13 cellular contexts compared by ENCODE assay signal in genomic region chr21:42617476-42617875, GRCh38. TPM values are rescaled to one million over a fixed set of nuclear protein-coding genes. Genes with fewer than 3 reads are reported as not detected.
DNase-seq lines count a peak whose midpoint lies in the region; ATAC-seq and TF ChIP-seq lines count a peak whose summit lies in the region.
"Had no signal": no experiment of that assay in that cellular context is flagged by ENCODE, and none has a peak within 500 bp of the region (broad histone marks: within the 10 kb centered on the region; RNA-seq: fewer than 3 reads in every experiment).

No MANE protein-coding gene starts in this region.

- no peak for TF ChIP-seq CTCF in SK-N-SH (IDR thresholded peaks at IDR 0.05)
- TF ChIP-seq CTCF in osteocyte (IDR thresholded peaks at IDR 0.05) = no peak
- no peak for TF ChIP-seq CTCF in colonic mucosa (IDR thresholded peaks at IDR 0.05)

- H3K4me3 ChIP-seq in SK-N-SH (ENCODE audit: low read depth in 2 of 2, low read length in 1 of 2) (no peak overlapping the region), colonic mucosa (no peak overlapping the region)
- H3K4me3 ChIP-seq: BLaER1 had no signal

- intact Hi-C loops in posterior vena cava (cut with DNase I) = no loop called here
- intact Hi-C loops in colonic mucosa (cut with DNase I) = no loop called here

- peaks cover 0 to 6% of the 10 kb centered on the region in 2 experiments; a peak in 1 of 4 replicates for H3K4me1 ChIP-seq in SK-N-SH (ENCODE audit: control insufficient read depth in 1 of 2, insufficient read depth in 2 of 2, low read depth in 1 of 2, low read length in 1 of 2)
- no peaks in the 10 kb centered on the region for H3K4me1 ChIP-seq in colonic mucosa

- H3K27ac ChIP-seq in SK-N-SH (ENCODE audit: low read depth in 2 of 2, low read length in 1 of 2) (no peak overlapping the region), colonic mucosa (no peak overlapping the region)
- H3K27ac ChIP-seq: BLaER1 had no signal

- H3K9ac ChIP-seq in SK-N-SH (no peak overlapping the region), colonic mucosa (ENCODE audit: low read depth in 2 of 2, low read length in 2 of 2) (no peak overlapping the region)
- H3K9ac ChIP-seq: BLaER1 had no signal

- TF ChIP-seq RAD21 in SK-N-SH (IDR thresholded peaks at IDR 0.05; ENCODE audit: low read length) = no peak

- H3K9me3 ChIP-seq in SK-N-SH = no peaks in the 10 kb centered on the region
- H3K9me3 ChIP-seq in colonic mucosa = no peaks in the 10 kb centered on the region

- H3K36me3 Mint-ChIP-seq in osteocyte (ENCODE audit: unreplicated experiment) = peaks cover 3% of the 10 kb centered on the region

- H3K4me1 Mint-ChIP-seq in osteocyte (ENCODE audit: unreplicated experiment) = peaks cover 5% of the 10 kb centered on the region

- H3K79me2 ChIP-seq in SK-N-SH (ENCODE audit: insufficient read depth) = no peaks in the 10 kb centered on the region

- no peaks in the 10 kb centered on the region for H3K9me2 ChIP-seq in SK-N-SH

- no peaks in the 10 kb centered on the region for H4K20me1 ChIP-seq in SK-N-SH (ENCODE audit: insufficient read depth)

- no peaks in the 10 kb centered on the region for H3K9me3 Mint-ChIP-seq in osteocyte (ENCODE audit: unreplicated experiment)

- no peaks in the 10 kb centered on the region for H3K36me3 ChIP-seq in SK-N-SH (replicated peaks in 1 of 2; ENCODE audit: control insufficient read depth in 1 of 2, insufficient read depth in 2 of 2, low read length in 1 of 2)
- H3K36me3 ChIP-seq in colonic mucosa = no peaks in the 10 kb centered on the region
- H3K36me3 ChIP-seq: BLaER1 had no signal

- H3K27ac Mint-ChIP-seq in osteocyte (ENCODE audit: unreplicated experiment) = no peak overlapping the region

- CTCF ChIA-PET in SK-N-SH (lab: Yijun Ruan, JAX) = interaction anchor here (0.9 to 1.2 kb wide), 3 partner anchors 10 to 25 kb away, joined by 3 to 7 read pairs (median 3); no protein-coding TSS in a partner anchor

- no peaks in the 10 kb centered on the region for H3F3A ChIP-seq in SK-N-SH (replicated peaks; ENCODE audit: insufficient read depth)

- POLR2A ChIA-PET in SK-N-SH (lab: Yijun Ruan, JAX) = interaction anchor here (1.0 kb wide), 1 partner anchor 35 kb away, joined by 3 read pairs; no protein-coding TSS in a partner anchor

- H3K4me3 Mint-ChIP-seq in osteocyte (ENCODE audit: unreplicated experiment) = no peak overlapping the region

- no peaks in the 10 kb centered on the region for H3K27me3 ChIP-seq in SK-N-SH (ENCODE audit: insufficient read depth)
- H3K27me3 ChIP-seq in colonic mucosa = no peaks in the 10 kb centered on the region

- no peak for ATAC-seq in SK-N-SH treated with all-trans-retinoic acid at 6 μM for 48 hours
- ATAC-seq: HepG2 had no signal

- no peak overlapping the region for H2AFZ ChIP-seq in SK-N-SH (ENCODE audit: low read depth)

- H3K4me2 ChIP-seq in SK-N-SH = no peak overlapping the region
- H3K4me2 ChIP-seq: BLaER1 had no signal

- peaks cover 41% of the 10 kb centered on the region for H3K27me3 Mint-ChIP-seq in osteocyte (ENCODE audit: unreplicated experiment)

- DNase-seq in SK-N-SH (peak; percentile 38), islet precursor cell (peak; percentile 52), posterior vena cava (ENCODE audit: low spot score) (peak; percentile 76), osteocyte (ENCODE audit: extremely low spot score, unreplicated experiment) (no peak), RPMI8226 (no peak), colonic mucosa (no peak)
- DNase-seq: 8988T, AML-193, DMS53, GF-D8 had no signal

- 22% methylated on average over 5 of the region's 23 CpGs for WGBS in SK-N-SH (ENCODE audit: low lambda C conversion rate)

- no peak for TF ChIP-seq EP300 in SK-N-SH (IDR thresholded peaks at IDR 0.05; ENCODE audit: borderline replicate concordance in 1 of 2, low read depth in 1 of 2, low read length in 1 of 2)

TF ChIP-seq in SK-N-SH, 30 proteins besides CTCF, POLR2A, EP300 and RAD21:
- TF ChIP-seq POLR2AphosphoS5 (IDR thresholded peaks at IDR 0.05; ENCODE audit: low read depth, low read length) = no peak
- no peak for TF ChIP-seq IRF3 (IDR thresholded peaks at IDR 0.05; ENCODE audit: low read depth, low read length)
- TF ChIP-seq RFX5 (IDR thresholded peaks at IDR 0.05; ENCODE audit: low read length) = no peak
- TF ChIP-seq MXI1 (IDR thresholded peaks at IDR 0.05; ENCODE audit: low read depth, low read length) = no peak
- no peak for TF ChIP-seq FOSL2 (IDR thresholded peaks at IDR 0.05; ENCODE audit: borderline replicate concordance, low read depth)
- no peak for TF ChIP-seq RCOR1 (IDR thresholded peaks at IDR 0.05; ENCODE audit: low read length)
- no peak for TF ChIP-seq EZH2phosphoT487 (IDR thresholded peaks at IDR 0.05; ENCODE audit: borderline replicate concordance, low read depth)

TF ChIP-seq in SK-N-SH treated with all-trans-retinoic acid at 6 μM for 48 hours, 23 proteins besides CTCF, POLR2A, EP300 and RAD21:
- TF ChIP-seq ARNTL (CRISPR knock-in tag; IDR thresholded peaks at IDR 0.05; ENCODE audit: borderline replicate concordance, low read depth) (no peak), CREB5 (CRISPR knock-in tag; IDR thresholded peaks at IDR 0.05; ENCODE audit: low read depth) (no peak), PPARA (CRISPR knock-in tag; IDR thresholded peaks at IDR 0.05; ENCODE audit: borderline replicate concordance) (no peak), SNAI2 (CRISPR knock-in tag; IDR thresholded peaks at IDR 0.05) (no peak), TCF4 (CRISPR knock-in tag; IDR thresholded peaks at IDR 0.05; ENCODE audit: borderline replicate concordance) (no peak), CSDC2 (CRISPR knock-in tag; IDR thresholded peaks at IDR 0.05) (no peak), ZNF70 (CRISPR knock-in tag; IDR thresholded peaks at IDR 0.05) (no peak)

RNA-seq across cellular contexts. Expression of gene PDE9A, which starts 35.9 kb away (rescaled TPM):
- 0.28 and 0.54 TPM in 2 replicates for polyA plus RNA-seq in SK-N-SH (2012; rRNA removed)
- 0.75 and 1.3 TPM in 2 replicates for polyA plus RNA-seq in SK-N-SH (2012; cell fraction: cytosol; rRNA removed)
- polyA plus RNA-seq in SK-N-SH (2012; cell fraction: nucleus; rRNA removed) = 0.87 and 1.4 TPM in 2 replicates
- 1 to 10 TPM; 4.0 to 5.6 TPM for total RNA-seq in posterior vena cava
- 8.5 and 12.3 TPM in 2 replicates for total RNA-seq in osteocyte
- total RNA-seq in colonic mucosa = 10 to 100 TPM; 37.5 to 56.0 TPM

Comparison
In these comparisons a context has a peak if more than half of its experiments do, and no peak if none do; other contexts are left out.
1. DNase-seq: peak in SK-N-SH (single experiment), islet precursor cell (single experiment) and posterior vena cava (single experiment); none in osteocyte (single experiment), RPMI8226 (single experiment) and colonic mucosa (single experiment).